ENCODE assay signal across 1 cellular context in the genomic region with DNA sequence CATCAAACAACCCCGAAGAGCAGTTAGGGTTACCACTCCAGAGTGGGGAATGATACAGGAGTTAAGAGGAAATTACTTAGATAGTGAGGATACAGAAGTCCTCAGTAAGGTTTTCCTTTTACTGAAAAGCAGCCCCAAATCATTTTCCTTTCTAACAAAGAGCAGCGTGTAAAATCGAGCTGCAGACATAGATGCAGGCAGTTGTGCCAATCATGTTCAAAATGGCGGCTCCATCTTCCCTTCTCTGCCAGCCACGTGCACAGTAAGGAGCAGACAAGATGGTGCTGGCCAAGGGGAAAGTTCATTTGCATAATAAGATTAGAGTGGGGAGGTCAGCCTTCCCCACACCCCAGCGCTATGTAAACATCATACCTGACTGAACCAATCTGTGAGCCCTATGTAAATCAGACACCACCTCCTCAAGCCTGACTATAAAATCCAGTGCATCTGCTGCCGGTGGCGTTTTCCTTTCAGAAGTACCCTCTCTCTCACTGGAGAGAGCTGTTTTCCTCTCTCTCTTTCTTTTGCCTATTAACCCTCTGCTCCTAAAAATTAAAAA.
TF ChIP-seq lines count a peak whose summit lies in the region.

No MANE protein-coding gene starts in this region.

TF ChIP-seq in IMR-90, 13 proteins besides CTCF, POLR2A, EP300 and RAD21:
- no peak for TF ChIP-seq CHD1 (IDR thresholded peaks at IDR 0.05; ENCODE audit: low read depth, low read length)
- no peak for TF ChIP-seq RFX5 (IDR thresholded peaks at IDR 0.05; ENCODE audit: low read depth, low read length)
- TF ChIP-seq, protein P1, sequence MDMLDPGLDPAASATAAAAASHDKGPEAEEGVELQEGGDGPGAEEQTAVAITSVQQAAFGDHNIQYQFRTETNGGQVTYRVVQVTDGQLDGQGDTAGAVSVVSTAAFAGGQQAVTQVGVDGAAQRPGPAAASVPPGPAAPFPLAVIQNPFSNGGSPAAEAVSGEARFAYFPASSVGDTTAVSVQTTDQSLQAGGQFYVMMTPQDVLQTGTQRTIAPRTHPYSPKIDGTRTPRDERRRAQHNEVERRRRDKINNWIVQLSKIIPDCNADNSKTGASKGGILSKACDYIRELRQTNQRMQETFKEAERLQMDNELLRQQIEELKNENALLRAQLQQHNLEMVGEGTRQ (IDR thresholded peaks at IDR 0.05; ENCODE audit: low read depth, low read length): no peak
- no peak for TF ChIP-seq BHLHE40 (IDR thresholded peaks at IDR 0.05; ENCODE audit: low read depth, low read length)
- TF ChIP-seq NFE2L2 (IDR thresholded peaks at IDR 0.05; ENCODE audit: low read depth, low read length): no peak
- no peak for TF ChIP-seq FOS (IDR thresholded peaks at IDR 0.05; ENCODE audit: low read depth, low read length)
- TF ChIP-seq CEBPB (IDR thresholded peaks at IDR 0.05; ENCODE audit: low read depth, low read length): no peak
- no peak for TF ChIP-seq MAFK (IDR thresholded peaks at IDR 0.05; ENCODE audit: low read depth, low read length)
- no peak for TF ChIP-seq RCOR1 (IDR thresholded peaks at IDR 0.05; ENCODE audit: insufficient replicate concordance, low read length)
- TF ChIP-seq MXI1 (IDR thresholded peaks at IDR 0.05; ENCODE audit: borderline replicate concordance, low read depth, low read length): no peak
- TF ChIP-seq, protein P2, sequence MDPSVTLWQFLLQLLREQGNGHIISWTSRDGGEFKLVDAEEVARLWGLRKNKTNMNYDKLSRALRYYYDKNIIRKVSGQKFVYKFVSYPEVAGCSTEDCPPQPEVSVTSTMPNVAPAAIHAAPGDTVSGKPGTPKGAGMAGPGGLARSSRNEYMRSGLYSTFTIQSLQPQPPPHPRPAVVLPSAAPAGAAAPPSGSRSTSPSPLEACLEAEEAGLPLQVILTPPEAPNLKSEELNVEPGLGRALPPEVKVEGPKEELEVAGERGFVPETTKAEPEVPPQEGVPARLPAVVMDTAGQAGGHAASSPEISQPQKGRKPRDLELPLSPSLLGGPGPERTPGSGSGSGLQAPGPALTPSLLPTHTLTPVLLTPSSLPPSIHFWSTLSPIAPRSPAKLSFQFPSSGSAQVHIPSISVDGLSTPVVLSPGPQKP (IDR thresholded peaks at IDR 0.05; ENCODE audit: borderline replicate concordance, low read depth, low read length): no peak
- no peak for TF ChIP-seq MAZ (IDR thresholded peaks at IDR 0.05; ENCODE audit: borderline replicate concordance, low read depth, low read length)
- no peak for TF ChIP-seq SMC3 (IDR thresholded peaks at IDR 0.05; ENCODE audit: low read depth, low read length)
